1 cellular context compared by ENCODE assay signal in the genomic region with DNA sequence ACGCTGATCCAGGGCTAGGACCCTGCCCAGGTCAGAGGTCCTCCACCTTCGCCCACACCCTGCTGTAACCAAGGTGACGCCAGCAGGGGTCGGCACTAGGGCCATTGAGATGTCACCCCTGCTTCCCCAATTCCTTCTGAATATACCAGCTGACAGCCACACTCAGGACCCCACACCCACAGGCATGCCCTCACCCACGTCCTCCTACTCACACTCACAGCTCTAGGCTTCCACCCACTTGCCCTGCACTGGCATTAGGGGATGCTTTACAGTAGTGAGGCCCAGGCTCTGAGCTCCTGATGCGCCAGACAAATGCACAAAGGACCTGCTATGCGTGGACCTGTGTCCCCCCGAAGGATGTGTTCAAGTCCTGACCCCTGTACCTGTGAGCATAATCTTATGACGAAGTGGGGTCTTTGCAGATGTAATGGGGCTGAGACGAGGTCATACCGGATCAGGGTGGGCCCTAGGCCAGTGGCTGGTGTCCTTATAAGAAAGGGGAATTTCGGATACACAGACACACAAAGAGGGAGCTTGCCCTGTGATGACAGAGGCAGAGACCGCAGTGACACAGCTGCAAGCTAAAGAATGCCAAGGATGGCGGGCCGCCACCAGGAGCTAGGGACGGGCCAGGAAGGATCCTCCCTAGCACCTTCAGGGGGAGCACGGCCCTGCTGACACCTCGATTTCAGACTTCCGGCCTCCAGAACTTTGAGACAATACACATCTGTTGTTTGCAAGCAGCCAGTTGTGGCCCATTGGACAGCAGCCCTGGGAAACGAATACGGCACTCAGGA.
TF ChIP-seq lines count a peak whose summit lies in the region.

No MANE protein-coding gene starts in this region.

TF ChIP-seq in H1, 55 proteins besides CTCF, POLR2A, EP300 and RAD21:
- TF ChIP-seq CTBP2 (IDR thresholded peaks at IDR 0.05; ENCODE audit: borderline replicate concordance, insufficient read depth, insufficient read length, low read length) (no peak), SP4 (IDR thresholded peaks at IDR 0.05; ENCODE audit: low read length) (no peak), SRF (IDR thresholded peaks at IDR 0.05; ENCODE audit: low read depth, low read length) (no peak), TCF12 (IDR thresholded peaks at IDR 0.05; ENCODE audit: low read depth, low read length) (no peak), POLR2AphosphoS5 (IDR thresholded peaks at IDR 0.05; ENCODE audit: low read depth, low read length) (no peak), CREB1 (IDR thresholded peaks at IDR 0.05) (no peak), RNF2 (IDR thresholded peaks at IDR 0.05; ENCODE audit: borderline replicate concordance, low read depth, low read length, missing control alignments, poor library complexity, severe bottlenecking) (no peak), NRF1 (IDR thresholded peaks at IDR 0.05; ENCODE audit: low read depth, low read length) (no peak), RXRA (IDR thresholded peaks at IDR 0.05; ENCODE audit: insufficient read depth, low read depth, low read length) (no peak), CBX5 (IDR thresholded peaks at IDR 0.05; ENCODE audit: low read depth, low read length) (no peak), KDM1A (IDR thresholded peaks at IDR 0.05; ENCODE audit: borderline replicate concordance, low read length) (no peak), CHD1 (IDR thresholded peaks at IDR 0.05; ENCODE audit: low read depth, low read length) (no peak), RFX5 (IDR thresholded peaks at IDR 0.05; ENCODE audit: borderline replicate concordance, low read depth, low read length) (no peak), ZNF274 (IDR thresholded peaks at IDR 0.05; ENCODE audit: borderline replicate concordance, extremely low read depth, low read length) (no peak)
- TF ChIP-seq, protein P1, sequence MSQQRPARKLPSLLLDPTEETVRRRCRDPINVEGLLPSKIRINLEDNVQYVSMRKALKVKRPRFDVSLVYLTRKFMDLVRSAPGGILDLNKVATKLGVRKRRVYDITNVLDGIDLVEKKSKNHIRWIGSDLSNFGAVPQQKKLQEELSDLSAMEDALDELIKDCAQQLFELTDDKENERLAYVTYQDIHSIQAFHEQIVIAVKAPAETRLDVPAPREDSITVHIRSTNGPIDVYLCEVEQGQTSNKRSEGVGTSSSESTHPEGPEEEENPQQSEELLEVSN (IDR thresholded peaks at IDR 0.05) = no peak
TF ChIP-seq in H1: peak in this region for 0.
